8 cellular contexts compared by ENCODE assay signal in the genomic region with DNA sequence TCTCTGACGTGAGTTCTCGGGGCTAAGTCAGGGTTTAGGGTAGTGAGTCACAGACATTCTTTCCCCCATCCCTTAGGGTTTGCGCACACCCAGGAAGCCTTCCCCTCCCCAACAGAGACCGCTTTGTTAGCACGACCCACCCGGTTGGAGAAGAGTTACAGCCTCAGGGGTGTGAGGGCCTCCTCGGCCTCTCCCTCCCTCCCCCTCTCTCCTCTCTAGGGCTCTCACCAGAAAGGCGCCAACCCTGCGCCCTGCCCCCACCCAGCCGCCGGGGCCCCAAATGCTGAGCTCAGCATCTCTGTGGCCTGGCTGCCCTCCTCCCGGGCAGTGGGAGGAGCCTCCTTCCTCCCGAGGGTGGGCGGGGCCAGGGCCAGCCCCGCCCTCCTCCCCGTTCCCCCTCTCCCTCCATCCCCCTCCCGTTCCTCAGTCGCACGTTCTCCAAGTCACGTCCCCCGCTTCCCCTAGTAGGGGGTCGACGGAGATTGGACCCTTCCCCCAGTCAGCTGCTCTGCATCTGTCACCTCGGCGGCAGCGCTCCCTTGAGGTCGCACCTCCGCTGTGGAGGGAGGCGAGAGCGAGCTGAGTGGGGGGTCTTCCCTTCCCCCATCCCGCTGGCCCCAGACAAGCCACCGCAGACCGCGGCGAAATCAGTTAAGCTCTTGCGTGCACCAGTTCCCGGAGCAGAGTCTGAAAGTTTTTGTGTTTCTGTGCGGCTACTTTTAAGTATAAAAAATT. TPM values are rescaled to one million over a fixed set of nuclear protein-coding genes. Genes with fewer than 3 reads are reported as not detected.
DNase-seq lines count a peak whose midpoint lies in the region; ATAC-seq and TF ChIP-seq lines count a peak whose summit lies in the region.

No MANE protein-coding gene starts in this region.

- intact Hi-C loops in mucosa of descending colon (cut with DNase I, micrococcal nuclease): no loop called here

- H3K4me3 ChIP-seq in epithelial cell of esophagus (ENCODE audit: low read length) (peak overlapping the region; percentile 38), mucosa of descending colon (peak overlapping the region; percentile 14)

- peaks cover 42% of the 10 kb centered on the region for H3K4me1 ChIP-seq in mucosa of descending colon (ENCODE audit: low read depth)

- no peaks in the 10 kb centered on the region for H3K9me3 ChIP-seq in mucosa of descending colon

- peak; percentile 58 for ATAC-seq in HG03354 (IDR thresholded peaks at IDR 0.05; ENCODE audit: poor library complexity, severe bottlenecking, unreplicated experiment)
- peak; percentile 86 for ATAC-seq in mucosa of descending colon

- no peak for TF ChIP-seq CTCF in epithelial cell of esophagus (IDR thresholded peaks at IDR 0.05; ENCODE audit: insufficient read depth, low read depth, low read length, missing control alignments)
- TF ChIP-seq CTCF in mucosa of descending colon (IDR thresholded peaks at IDR 0.05): no peak

- DNase-seq in AG20443 (ENCODE audit: low spot score): peak; percentile 93
- peak; percentile 66 for DNase-seq in NOMO-1 treated with DMSO at 0.1 percent for 48 hours (lab: John Stamatoyannopoulos, UW; ENCODE audit: unreplicated experiment)
- peak; percentile 78 for DNase-seq in activated CD8-positive, alpha-beta memory T cell treated with anti-CD3 and anti-CD28 coated beads, Interleukin-2, amount 50 U/mL, for 4 hours
- peak; percentile 79 for DNase-seq in epithelial cell of esophagus (ENCODE audit: low read depth)
- peak; percentile 83 to 93 (median 90) for DNase-seq in mucosa of descending colon
- peak; percentile 96 for DNase-seq in stimulated activated CD8-positive, alpha-beta memory T cell treated with anti-CD3 and anti-CD28 coated beads, Interleukin-4, amount 100 ng/mL, for 48 hours

- H3K36me3 ChIP-seq in mucosa of descending colon (ENCODE audit: low read depth): no peaks in the 10 kb centered on the region

- peak; percentile 48 for TF ChIP-seq POLR2A in GM19193 (IDR thresholded peaks at IDR 0.05; ENCODE audit: extremely low read depth, insufficient read depth, insufficient read length)

RNA-seq across cellular contexts. Expression of a gene that starts 13.0 kb away (rescaled TPM):
- 100 to 1,000 TPM in 1 of 3 donors, 10 to 100 TPM in 2; 32.9 to 142 (median 49.6) TPM for total RNA-seq in mucosa of descending colon

RNA-seq across cellular contexts. Expression of a gene that starts 44.7 kb away (rescaled TPM):
- 10 to 100 TPM; 18.0 to 23.6 (median 21.4) TPM for total RNA-seq in mucosa of descending colon

RNA-seq across cellular contexts. Expression of a gene that starts 44.9 kb away (rescaled TPM):
- 100 to 1,000 TPM in 1 of 3 donors, 10 to 100 TPM in 2; 72.1 to 126 (median 83.5) TPM for total RNA-seq in mucosa of descending colon

Comparison
In these comparisons a context has a peak if more than half of its experiments do, and no peak if none do; other contexts are left out.
1. Peak in every context shown above with its lines: DNase-seq, ATAC-seq and H3K4me3 ChIP-seq.